Comparison of ENCODE assay signal across 10 cellular contexts in the genomic region with DNA sequence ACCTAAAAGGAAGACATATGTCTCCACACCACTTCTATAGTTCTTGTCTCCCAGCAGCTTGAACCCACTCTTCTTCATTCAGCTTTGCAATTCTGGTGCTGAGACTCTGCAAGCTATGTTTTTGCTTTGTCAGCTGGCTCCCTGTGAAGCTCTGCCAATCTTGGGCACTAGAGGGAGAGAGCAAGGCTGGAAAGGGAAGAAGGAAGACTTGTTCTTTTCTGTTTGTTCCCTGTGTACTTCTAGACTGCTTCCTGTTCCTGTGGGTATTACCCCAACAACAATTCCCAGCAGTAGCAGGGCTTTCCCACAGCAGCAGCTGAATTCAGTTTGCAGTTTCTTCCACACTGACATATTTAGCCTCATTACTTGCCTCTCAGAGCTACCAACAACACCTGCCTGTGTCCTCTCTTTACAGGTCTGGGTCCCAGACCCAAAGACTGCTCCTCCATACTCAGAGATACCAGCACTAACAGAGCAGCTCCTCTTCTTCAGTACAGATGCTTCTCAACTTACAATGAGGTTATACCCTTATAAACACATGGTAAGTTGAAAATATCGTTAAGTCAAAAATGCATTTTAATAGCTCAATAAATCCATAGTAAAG.
DNase-seq lines count a peak whose midpoint lies in the region; ATAC-seq and TF ChIP-seq lines count a peak whose summit lies in the region.
"Had no signal": no experiment of that assay in that cellular context is flagged by ENCODE, and none has a peak within 500 bp of the region (broad histone marks: within the 10 kb centered on the region; RNA-seq: fewer than 3 reads in every experiment).

No MANE protein-coding gene starts in this region.

- no TSS peak for BruUV-seq in PC-3 (replicated peaks; lab: Mats Ljungman, UMichigan)

- no peaks in the 10 kb centered on the region for H3K27me3 ChIP-seq in heart right ventricle
- H3K27me3 ChIP-seq in right atrium auricular region, result no peaks in the 10 kb centered on the region
- H3K27me3 ChIP-seq in PC-3 (ENCODE audit: low read length), result no peaks in the 10 kb centered on the region
- no peaks in the 10 kb centered on the region for H3K27me3 ChIP-seq in testis
- H3K27me3 ChIP-seq: ascending aorta had no signal

- no peak overlapping the region for H2AFZ ChIP-seq in PC-3 (ENCODE audit: low read length)

- POLR2A ChIA-PET in PC-3 (lab: Charles Lee; ENCODE audit: unreplicated experiment), result interaction anchor here (0.6 kb wide), 1 partner anchor 187 kb away, joined by 17 read pairs; no protein-coding TSS in a partner anchor

- CTCF ChIA-PET in PC-3 (lab: Charles Lee), result interaction anchor here (0.6 kb wide), 1 partner anchor 272 kb away, joined by 3 read pairs; no protein-coding TSS in a partner anchor

- H3F3A ChIP-seq in PC-3 (ENCODE audit: low read length, unreplicated experiment), result no peaks in the 10 kb centered on the region

- ATAC-seq in heart right ventricle, result peak in 1 of 8 donors; percentile 50
- ATAC-seq in PC-3, result peak; percentile 72
- ATAC-seq in GM21825 (IDR thresholded peaks at IDR 0.05; ENCODE audit: unreplicated experiment), result no peak
- ATAC-seq: activated CD4-positive, CD25-positive, alpha-beta regulatory T cell treated with anti-CD3 and anti-CD28 coated beads, Interleukin-2, amount 50 U/mL, for 24 hours had no signal

- H3K4me1 ChIP-seq in heart right ventricle (no peaks in the 10 kb centered on the region), right atrium auricular region (no peaks in the 10 kb centered on the region), PC-3 (ENCODE audit: insufficient read depth, low read length) (no peaks in the 10 kb centered on the region), testis (no peaks in the 10 kb centered on the region)
- H3K4me1 ChIP-seq: ascending aorta had no signal

- WGBS in heart right ventricle, 2 donors, result 79 to 95% methylated on average over 1 of the region's 1 CpG
- 82 to 100% methylated on average over 1 of the region's 1 CpG for WGBS in testis, 2 donors

- intact Hi-C loops in heart right ventricle (cut with DNase I), result no loop called here
- intact Hi-C loops in PC-3 (cut with micrococcal nuclease), result no loop called here
- intact Hi-C loops in testis (cut with DNase I; ENCODE audit: low total_unique reads), result no loop called here

- DNase-seq in heart right ventricle (no peak), right atrium auricular region (ENCODE audit: low spot score) (no peak), PC-3 (peak; percentile 49), foreskin fibroblast (peak; percentile 9 to 28), testis (peak; percentile 34), NCI-H510A treated with DMSO at 0.1 percent for 48 hours (lab: John Stamatoyannopoulos, UW) (no peak), NCI-H1930 (lab: John Stamatoyannopoulos, UW) (no peak)

- H3K4me2 ChIP-seq in PC-3 (ENCODE audit: low read length), result no peak overlapping the region

- no peaks in the 10 kb centered on the region for H3K79me2 ChIP-seq in PC-3 (ENCODE audit: low read length)

- no peaks in the 10 kb centered on the region for H3K9me3 ChIP-seq in heart right ventricle
- H3K9me3 ChIP-seq in right atrium auricular region, result no peaks in the 10 kb centered on the region
- no peaks in the 10 kb centered on the region for H3K9me3 ChIP-seq in PC-3 (ENCODE audit: low read length)
- H3K9me3 ChIP-seq in testis, result no peaks in the 10 kb centered on the region
- H3K9me3 ChIP-seq: ascending aorta had no signal

- no peaks in the 10 kb centered on the region for H3K9me2 ChIP-seq in PC-3 (replicated peaks; ENCODE audit: low read length)

- no peaks in the 10 kb centered on the region for H4K20me1 ChIP-seq in PC-3 (ENCODE audit: low read length)

- H3K27ac ChIP-seq in heart right ventricle (no peak overlapping the region), right atrium auricular region (no peak overlapping the region), PC-3 (ENCODE audit: low read length) (no peak overlapping the region), testis (no peak overlapping the region)
- H3K27ac ChIP-seq: ascending aorta had no signal

- no peak for TF ChIP-seq POLR2A in testis (IDR thresholded peaks at IDR 0.05)

- TF ChIP-seq CTCF in heart right ventricle (IDR thresholded peaks at IDR 0.05) (peak in 6 of 9 donors; percentile 11 to 43 (median 30)), right atrium auricular region (IDR thresholded peaks at IDR 0.05) (peak in 1 of 2 donors; percentile 18), PC-3 (conservative IDR thresholded peaks at IDR 0.05; ENCODE audit: low read depth, low read length) (peak; percentile 52), foreskin fibroblast (IDR thresholded peaks at IDR 0.05; ENCODE audit: low read depth, low read length) (peak; percentile 41), testis (IDR thresholded peaks at IDR 0.05) (no peak)

- H3K4me3 ChIP-seq in heart right ventricle, result no peak overlapping the region
- no peak overlapping the region for H3K4me3 ChIP-seq in right atrium auricular region
- no peak overlapping the region for H3K4me3 ChIP-seq in PC-3 (ENCODE audit: low read length)
- no peak overlapping the region for H3K4me3 ChIP-seq in foreskin fibroblast (ENCODE audit: low read depth in 1 of 2, low read length in 2 of 2)
- H3K4me3 ChIP-seq in testis, result no peak overlapping the region
- H3K4me3 ChIP-seq: ascending aorta had no signal

- H3K36me3 ChIP-seq in heart right ventricle (no peaks in the 10 kb centered on the region), right atrium auricular region (no peaks in the 10 kb centered on the region), PC-3 (ENCODE audit: low read depth, low read length) (no peaks in the 10 kb centered on the region), testis (ENCODE audit: low read depth, missing control alignments) (no peaks in the 10 kb centered on the region)
- H3K36me3 ChIP-seq: ascending aorta had no signal

- H3K9ac ChIP-seq in PC-3 (ENCODE audit: low read length), result no peak overlapping the region

Comparison
In these comparisons a context has a peak if more than half of its experiments do, and no peak if none do; other contexts are left out.
1. DNase-seq: peak in PC-3 (single experiment), foreskin fibroblast (2 of 2) and testis (single experiment); none in heart right ventricle (0 of 2), right atrium auricular region (single experiment), NCI-H510A treated with DMSO at 0.1 percent for 48 hours (single experiment) and NCI-H1930 (0 of 2).
2. CTCF ChIP-seq: peak in heart right ventricle (6 of 9), PC-3 (single experiment) and foreskin fibroblast (single experiment); none in testis (0 of 3).